ENCODE assay signal across 7 cellular contexts in genomic region chr10:80249886-80250285, GRCh38. TPM values are rescaled to one million over a fixed set of nuclear protein-coding genes. Genes with fewer than 3 reads are reported as not detected.
"Had no signal": no experiment of that assay in that cellular context is flagged by ENCODE, and none has a peak within 500 bp of the region (broad histone marks: within the 10 kb centered on the region; RNA-seq: fewer than 3 reads in every experiment).

No MANE protein-coding gene starts in this region.

RNA-seq across cellular contexts. Expression of gene MAT1A, which starts 39.6 kb away (rescaled TPM):
- total RNA-seq: activated CD4-positive, alpha-beta T cell treated with anti-CD3 and anti-CD28 coated beads for 36 hours; activated CD4-positive, alpha-beta T cell treated with anti-CD3 and anti-CD28 coated beads, Interleukin-2, amount 10 ng/mL, durations not matched to agents 7 days and 5 days; activated CD8-positive, alpha-beta T cell treated with anti-CD3 and anti-CD28 coated beads, Interleukin-2, amount 10 ng/mL, durations not matched to agents 7 days and 5 days; activated naive CD8-positive, alpha-beta T cell treated with anti-CD3 and anti-CD28 coated beads, Interleukin-2, amount 10 ng/mL, durations not matched to agents 7 days and 5 days; activated T-helper 2 cell treated with anti-CD3 and anti-CD28 coated beads, Interferon-gamma antibody, Interleukin-2, Interleukin-4, amounts not matched to agents 10 μg/mL and 5 μg/mL and 100 μg/mL, durations not matched to agents 14 hours and 24 hours and 36 hours; M059J; RPMI7951 had no signal
